In genomic region chr15:31262901-31263671, GRCh38 we compare ENCODE assay signal across 7 cellular contexts.
DNase-seq lines count a peak whose midpoint lies in the region; ATAC-seq and TF ChIP-seq lines count a peak whose summit lies in the region.

No MANE protein-coding gene starts in this region.

- intact Hi-C loops in adrenal gland (cut with DNase I), result loop anchor here in 1 of 2 donors (5.0 kb wide), 1 partner anchor 51 kb away; no protein-coding TSS in a partner anchor
- intact Hi-C loops in left lung (cut with DNase I), result no loop called here

- H3K27ac ChIP-seq in adrenal gland (peak overlapping the region in 4 of 5 donors; percentile 24 to 89 (median 67)), left lung (peak overlapping the region; percentile 75 to 85)

- H3K4me1 ChIP-seq in adrenal gland (replicated peaks in 1 of 2) (peaks cover 6 to 32% of the 10 kb centered on the region in 2 donors), left lung (peaks cover 22 to 78% of the 10 kb centered on the region in 2 donors)

- no peaks in the 10 kb centered on the region for H3K9me3 ChIP-seq in adrenal gland (replicated peaks in 1 of 3)
- H3K9me3 ChIP-seq in left lung, result no peaks in the 10 kb centered on the region

- TF ChIP-seq CTCF in adrenal gland (IDR thresholded peaks at IDR 0.05), result no peak
- no peak for TF ChIP-seq CTCF in left lung (IDR thresholded peaks at IDR 0.05)

- peak; percentile 46 for TF ChIP-seq POLR2A in GM19193 (IDR thresholded peaks at IDR 0.05; ENCODE audit: extremely low read depth, insufficient read depth, insufficient read length)
- no peak for TF ChIP-seq POLR2A in adrenal gland (IDR thresholded peaks at IDR 0.05)

- in situ Hi-C loops in KBM-7 (cut with MboI; ENCODE audit: low pct_unique_long_range_greater_than_20kb, low sequenced_read_pairs), result no loop called here

- ATAC-seq in left lung (peak; percentile 58), HG03139 (IDR thresholded peaks at IDR 0.05; ENCODE audit: unreplicated experiment) (no peak), GM21367 (IDR thresholded peaks at IDR 0.05; ENCODE audit: unreplicated experiment) (no peak)

- H3K36me3 ChIP-seq in adrenal gland (replicated peaks in 1 of 2), result no peaks in the 10 kb centered on the region
- no peaks in the 10 kb centered on the region for H3K36me3 ChIP-seq in left lung

- DNase-seq in KBM-7 (peak; percentile 86), adrenal gland (peak; percentile 16 to 73 (median 48)), left lung (peak in 1 of 2 donors; percentile 78), COLO829 (ENCODE audit: low spot score) (no peak)

- WGBS in adrenal gland, 4 donors, result 73 to 82% (median 75%) methylated on average over 10 to 12 of the region's 12 CpGs

- no peaks in the 10 kb centered on the region for H3K27me3 ChIP-seq in adrenal gland
- no peaks in the 10 kb centered on the region for H3K27me3 ChIP-seq in left lung

- H3K4me3 ChIP-seq in adrenal gland (no peak overlapping the region), left lung (no peak overlapping the region)
